1 cellular context compared by ENCODE assay signal in genomic region chr19:12766051-12766521, GRCh38.
TF ChIP-seq lines count a peak whose summit lies in the region.

No MANE protein-coding gene starts in this region.

TF ChIP-seq in HepG2, 621 proteins besides CTCF, POLR2A, EP300 and RAD21 (continued from another document and continues in another):
- TF ChIP-seq ARID5B (CRISPR knock-in tag; IDR thresholded peaks at IDR 0.05) (0 out of 2 replicates have a peak, but pooled peaks have one; percentile 44), ZNF549 (CRISPR knock-in tag; IDR thresholded peaks at IDR 0.05) (no peak), NFKB2 (CRISPR knock-in tag; IDR thresholded peaks at IDR 0.05; ENCODE audit: borderline replicate concordance) (peak; percentile 67; the same call in 1 of the 2 replicates), HDAC1 (CRISPR knock-in tag; IDR thresholded peaks at IDR 0.05) (peak; percentile 64; the same call in 1 of the 2 replicates), ZBTB40 (IDR thresholded peaks at IDR 0.05) (no peak), ZBTB40 (CRISPR knock-in tag; IDR thresholded peaks at IDR 0.05) (0 out of 2 replicates have a peak, but pooled peaks have one; percentile 49), ZNF124 (CRISPR knock-in tag; IDR thresholded peaks at IDR 0.05) (peak; percentile 57; the same call in 1 of the 2 replicates), ZNF503 (CRISPR knock-in tag; IDR thresholded peaks at IDR 0.05) (no peak), ZBED4 (CRISPR knock-in tag; IDR thresholded peaks at IDR 0.05; ENCODE audit: borderline replicate concordance) (0 out of 2 replicates have a peak, but pooled peaks have one; percentile 50), FOXO1 (CRISPR knock-in tag; IDR thresholded peaks at IDR 0.05) (peak; percentile 67; the same call in 1 of the 2 replicates), MEF2D (CRISPR knock-in tag; IDR thresholded peaks at IDR 0.05) (0 out of 2 replicates have a peak, but pooled peaks have one; percentile 36), KDM2A (CRISPR knock-in tag; IDR thresholded peaks at IDR 0.05; ENCODE audit: borderline replicate concordance, low read depth) (peak; percentile 96), ZNF205 (CRISPR knock-in tag; IDR thresholded peaks at IDR 0.05) (0 out of 2 replicates have a peak, but pooled peaks have one; percentile 41), ZNF33B (CRISPR knock-in tag; IDR thresholded peaks at IDR 0.05) (0 out of 2 replicates have a peak, but pooled peaks have one; percentile 62), MIXL1 (CRISPR knock-in tag; IDR thresholded peaks at IDR 0.05) (0 out of 2 replicates have a peak, but pooled peaks have one; percentile 31), IRF2 (CRISPR knock-in tag; IDR thresholded peaks at IDR 0.05) (peak; percentile 83), PTBP1 (IDR thresholded peaks at IDR 0.05; ENCODE audit: low read depth, low read length, poor library complexity, severe bottlenecking) (peak; percentile 56), POLR2G (IDR thresholded peaks at IDR 0.05; ENCODE audit: low read depth, low read length) (peak; percentile 45; the same call in 1 of the 2 replicates), ZNF44 (CRISPR knock-in tag; IDR thresholded peaks at IDR 0.05) (peak; percentile 32; the same call in 1 of the 2 replicates), ZNF350 (CRISPR knock-in tag; IDR thresholded peaks at IDR 0.05; ENCODE audit: borderline replicate concordance, low read depth) (peak; percentile 68; the same call in 1 of the 2 replicates), PHF8 (CRISPR knock-in tag; IDR thresholded peaks at IDR 0.05) (peak; percentile 66), ZNF446 (CRISPR knock-in tag; IDR thresholded peaks at IDR 0.05) (no peak), JUN (CRISPR knock-in tag; IDR thresholded peaks at IDR 0.05) (no peak), HNF1A (IDR thresholded peaks at IDR 0.05; ENCODE audit: low read depth) (no peak), HNF1A (CRISPR knock-in tag; IDR thresholded peaks at IDR 0.05; ENCODE audit: borderline replicate concordance) (peak; percentile 49; the same call in 1 of the 2 replicates), SP4 (CRISPR knock-in tag; IDR thresholded peaks at IDR 0.05) (peak; percentile 44; the same call in 1 of the 2 replicates), SMC3 (IDR thresholded peaks at IDR 0.05; ENCODE audit: low read length) (peak; percentile 26; the same call in 1 of the 2 replicates)
